24 cellular contexts compared by ENCODE assay signal in the genomic region with DNA sequence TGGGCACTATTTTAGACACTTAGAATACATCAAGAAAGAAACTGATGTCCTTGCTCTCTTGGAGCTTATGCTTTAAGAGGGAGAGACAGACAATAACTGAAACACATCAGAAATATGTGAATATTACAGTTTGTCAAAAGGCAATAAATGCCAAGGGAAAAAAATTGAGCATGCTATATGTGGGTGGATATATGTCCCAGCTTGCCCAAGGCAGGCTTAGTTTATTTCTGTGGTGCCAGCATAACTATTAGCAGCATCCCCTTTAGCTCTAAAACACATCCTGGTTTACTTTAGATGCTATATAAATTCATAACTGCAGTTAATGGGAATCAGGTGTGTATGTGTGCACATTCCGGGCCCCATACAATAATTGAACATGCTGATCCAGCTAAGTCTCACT.
DNase-seq lines count a peak whose midpoint lies in the region; ATAC-seq, FAIRE-seq and TF ChIP-seq lines count a peak whose summit lies in the region.
"Had no signal": no experiment of that assay in that cellular context is flagged by ENCODE, and none has a peak within 500 bp of the region (broad histone marks: within the 10 kb centered on the region; RNA-seq: fewer than 3 reads in every experiment).

No MANE protein-coding gene starts in this region.

- H3K9ac ChIP-seq in mammary epithelial cell (ENCODE audit: insufficient read depth, low read length) (no peak overlapping the region), keratinocyte (ENCODE audit: control insufficient read depth, extremely low read depth, insufficient read depth, low read length) (no peak overlapping the region)
- H3K9ac ChIP-seq: BLaER1 treated with 17β-estradiol and CSF1 and Interleukin-3, amounts not matched to agents 10 nM and 100 nM had no signal

- H3K36me3 Mint-ChIP-seq in activated naive CD8-positive, alpha-beta T cell treated with anti-CD3 and anti-CD28 coated beads, Interleukin-2, amount 50 U/mL, for 24 hours (ENCODE audit: low read depth) = no peaks in the 10 kb centered on the region
- H3K36me3 Mint-ChIP-seq in Caco-2 (ENCODE audit: insufficient read depth, unreplicated experiment) = no peaks in the 10 kb centered on the region
- H3K36me3 Mint-ChIP-seq: CD8-positive, alpha-beta T cell had no signal

- TF ChIP-seq CTCF in mammary epithelial cell (conservative IDR thresholded peaks at IDR 0.05 in 1 of 2, IDR thresholded peaks at IDR 0.05 in 1 of 2; ENCODE audit: extremely low read depth in 1 of 2, insufficient read depth in 1 of 2, low read depth in 1 of 2, low read length in 2 of 2) (no peak), breast epithelium (IDR thresholded peaks at IDR 0.05) (no peak), keratinocyte (optimal IDR thresholded peaks at IDR 0.05 in 1 of 3, IDR thresholded peaks at IDR 0.05 in 1 of 3, conservative IDR thresholded peaks at IDR 0.05 in 1 of 3; ENCODE audit: extremely low read depth in 1 of 3, insufficient read depth in 2 of 3, low read length in 3 of 3) (no peak), Caco-2 (IDR thresholded peaks at IDR 0.05; ENCODE audit: insufficient read depth in 1 of 2, low read depth in 1 of 2, low read length in 1 of 2, severe bottlenecking in 1 of 2, unreplicated experiment in 1 of 2) (no peak)

- dilution Hi-C loops in mammary epithelial cell (cut with HindIII; ENCODE audit: low sequenced_read_pairs) = no loop called here
- dilution Hi-C loops in keratinocyte (cut with MboI; ENCODE audit: extremely low pct_ligation_motif_present, low sequenced_read_pairs) = no loop called here

- H3K4me1 ChIP-seq in mammary epithelial cell (ENCODE audit: insufficient read depth, low read length) (peaks cover 21% of the 10 kb centered on the region), breast epithelium (no peaks in the 10 kb centered on the region), keratinocyte (ENCODE audit: control insufficient read depth, extremely low read depth, insufficient read depth, low read length) (peaks cover 10% of the 10 kb centered on the region), Caco-2 (no peaks in the 10 kb centered on the region)
- H3K4me1 ChIP-seq: A549 had no signal

- H2AFZ ChIP-seq in mammary epithelial cell (ENCODE audit: low read depth, low read length) (peak overlapping the region; percentile 58), keratinocyte (ENCODE audit: control insufficient read depth, low read length) (no peak overlapping the region)

- peaks cover 13% of the 10 kb centered on the region for H3K9me3 Mint-ChIP-seq in activated naive CD8-positive, alpha-beta T cell treated with anti-CD3 and anti-CD28 coated beads, Interleukin-2, amount 50 U/mL, for 24 hours
- H3K9me3 Mint-ChIP-seq in Caco-2 (ENCODE audit: unreplicated experiment) = no peaks in the 10 kb centered on the region

- POLR2A ChIA-PET in Caco-2 (lab: Charles Lee) = no interaction called here

- no peak for TF ChIP-seq POLR2A in breast epithelium (IDR thresholded peaks at IDR 0.05)

- no TSS peak for BruUV-seq in mammary epithelial cell (replicated peaks; lab: Mats Ljungman, UMichigan)
- BruUV-seq in Caco-2 (replicated peaks; lab: Mats Ljungman, UMichigan) = no TSS peak

- H3K27me3 ChIP-seq in mammary epithelial cell (ENCODE audit: insufficient read depth, low read length) (no peaks in the 10 kb centered on the region), breast epithelium (no peaks in the 10 kb centered on the region), keratinocyte (ENCODE audit: control insufficient read depth, extremely low read depth, insufficient read depth, low read length) (no peaks in the 10 kb centered on the region), Caco-2 (replicated peaks; ENCODE audit: control insufficient read depth, insufficient read depth, low read length) (no peaks in the 10 kb centered on the region)
- H3K27me3 ChIP-seq: BLaER1 treated with 17β-estradiol and CSF1 and Interleukin-3, amounts not matched to agents 10 nM and 100 nM had no signal

- H3K4me2 ChIP-seq in mammary epithelial cell (ENCODE audit: insufficient read depth, low read depth, low read length) (peak overlapping the region; percentile 51), keratinocyte (ENCODE audit: control insufficient read depth, extremely low read depth, insufficient read depth, low read depth, low read length) (peak overlapping the region; percentile 32)
- H3K4me2 ChIP-seq: A549; BLaER1 treated with 17β-estradiol and CSF1 and Interleukin-3, amounts not matched to agents 10 nM and 100 nM had no signal

- FAIRE-seq in keratinocyte (lab: Jason Lieb, UNC) = no peak
- FAIRE-seq: A549, GM12878, GM12892, GM18507 had no signal

- H3K27ac ChIP-seq in mammary epithelial cell (ENCODE audit: insufficient read depth, low read depth, low read length) (no peak overlapping the region), breast epithelium (no peak overlapping the region), keratinocyte (ENCODE audit: control insufficient read depth, insufficient read depth, low read length) (no peak overlapping the region)
- H3K27ac ChIP-seq: 22Rv1; A549; BLaER1 treated with 17β-estradiol and CSF1 and Interleukin-3, amounts not matched to agents 10 nM and 100 nM; C4-2B had no signal

- intact Hi-C loops in mammary epithelial cell (cut with micrococcal nuclease) = no loop called here
- intact Hi-C loops in breast epithelium (cut with DNase I; ENCODE audit: low total_unique reads) = no loop called here
- intact Hi-C loops in Caco-2 (cut with micrococcal nuclease; ENCODE audit: unreplicated experiment) = no loop called here

- H3K9me1 ChIP-seq in keratinocyte (ENCODE audit: control insufficient read depth, extremely low read depth, insufficient read depth, low read length) = no peaks in the 10 kb centered on the region

- no peaks in the 10 kb centered on the region for H3K79me2 ChIP-seq in mammary epithelial cell (ENCODE audit: insufficient read depth, low read length)
- no peaks in the 10 kb centered on the region for H3K79me2 ChIP-seq in keratinocyte (ENCODE audit: control insufficient read depth, insufficient read depth, low read length)

- 17% methylated on average over 1 of the region's 1 CpG for WGBS in mammary epithelial cell (ENCODE audit: low coverage, missing lambda C conversion rate)

- no peaks in the 10 kb centered on the region for H3K27me3 Mint-ChIP-seq in activated naive CD8-positive, alpha-beta T cell treated with anti-CD3 and anti-CD28 coated beads, Interleukin-2, amount 50 U/mL, for 24 hours
- no peaks in the 10 kb centered on the region for H3K27me3 Mint-ChIP-seq in Caco-2 (ENCODE audit: insufficient read depth, unreplicated experiment)
- H3K27me3 Mint-ChIP-seq: B cell; CD4-positive, alpha-beta T cell had no signal

- H3K4me3 Mint-ChIP-seq in activated naive CD8-positive, alpha-beta T cell treated with anti-CD3 and anti-CD28 coated beads, Interleukin-2, amount 50 U/mL, for 24 hours = no peak overlapping the region
- no peak overlapping the region for H3K4me3 Mint-ChIP-seq in Caco-2 (ENCODE audit: unreplicated experiment)
- H3K4me3 Mint-ChIP-seq: B cell; CD4-positive, alpha-beta T cell; CD8-positive, alpha-beta T cell had no signal

- no peak overlapping the region for H3K4me3 ChIP-seq in mammary epithelial cell (replicated peaks in 1 of 3; ENCODE audit: insufficient read depth in 1 of 3, low read depth in 2 of 3, low read length in 3 of 3)
- no peak overlapping the region for H3K4me3 ChIP-seq in breast epithelium
- H3K4me3 ChIP-seq in keratinocyte (ENCODE audit: control insufficient read depth in 2 of 3, extremely low read depth in 1 of 3, insufficient read depth in 2 of 3, low read depth in 1 of 3, low read length in 3 of 3) = no peak overlapping the region
- no peak overlapping the region for H3K4me3 ChIP-seq in Caco-2 (ENCODE audit: low read depth, low read length)
- H3K4me3 ChIP-seq: A549; BLaER1 treated with 17β-estradiol and CSF1 and Interleukin-3, amounts not matched to agents 10 nM and 100 nM; GM12878 had no signal

- no peaks in the 10 kb centered on the region for H3K4me1 Mint-ChIP-seq in activated naive CD8-positive, alpha-beta T cell treated with anti-CD3 and anti-CD28 coated beads, Interleukin-2, amount 50 U/mL, for 24 hours
- no peaks in the 10 kb centered on the region for H3K4me1 Mint-ChIP-seq in Caco-2 (ENCODE audit: low read depth, unreplicated experiment)
- H3K4me1 Mint-ChIP-seq: B cell had no signal

- CTCF ChIA-PET in mammary epithelial cell (lab: Charles Lee; ENCODE audit: low non-redundant PET) = no interaction called here
- CTCF ChIA-PET in Caco-2 (lab: Charles Lee) = no interaction called here

- no peaks in the 10 kb centered on the region for H3K9me3 ChIP-seq in mammary epithelial cell (replicated peaks; ENCODE audit: insufficient read depth, low read length)
- H3K9me3 ChIP-seq in breast epithelium = no peaks in the 10 kb centered on the region
- no peaks in the 10 kb centered on the region for H3K9me3 ChIP-seq in keratinocyte (ENCODE audit: control insufficient read depth, low read depth, low read length)
- no peaks in the 10 kb centered on the region for H3K9me3 ChIP-seq in Caco-2
- H3K9me3 ChIP-seq: A549 had no signal

- H4K20me1 ChIP-seq in mammary epithelial cell (ENCODE audit: insufficient read depth, low read length) (no peaks in the 10 kb centered on the region), keratinocyte (ENCODE audit: control insufficient read depth, extremely low read depth, insufficient read depth, low read length) (no peaks in the 10 kb centered on the region)
- H4K20me1 ChIP-seq: BLaER1 treated with 17β-estradiol and CSF1 and Interleukin-3, amounts not matched to agents 10 nM and 100 nM had no signal

- DNase-seq in mammary epithelial cell = peak; percentile 51
- no peak for DNase-seq in breast epithelium (ENCODE audit: low spot score in 2 of 2)
- DNase-seq in keratinocyte (ENCODE audit: low read depth, low spot score) = no peak
- no peak for DNase-seq in activated naive CD8-positive, alpha-beta T cell treated with anti-CD3 and anti-CD28 coated beads, Interleukin-2, amount 50 U/mL, for 24 hours
- DNase-seq in Caco-2 = no peak
- DNase-seq: AML-193; CD4-positive, alpha-beta T cell; CD8-positive, alpha-beta T cell; DMS 273 treated with DMSO at 0.1 percent for 48 hours; DMS153; DMS53; DMS79; DND-41; EL; GDM1 had no signal

- peak; percentile 29 for ATAC-seq in esophagus mucosa
- no peak for ATAC-seq in activated naive CD8-positive, alpha-beta T cell treated with anti-CD3 and anti-CD28 coated beads, Interleukin-2, amount 50 U/mL, for 24 hours
- ATAC-seq: A549; CD8-positive, alpha-beta T cell; GM12878 had no signal

- in situ Hi-C loops in mammary epithelial cell (cut with MboI; ENCODE audit: low sequenced_read_pairs in 2 of 2) = no loop called here

- no peak overlapping the region for H3K27ac Mint-ChIP-seq in activated naive CD8-positive, alpha-beta T cell treated with anti-CD3 and anti-CD28 coated beads, Interleukin-2, amount 50 U/mL, for 24 hours
- H3K27ac Mint-ChIP-seq in Caco-2 (ENCODE audit: unreplicated experiment) = no peak overlapping the region
- H3K27ac Mint-ChIP-seq: B cell; CD4-positive, alpha-beta T cell; CD8-positive, alpha-beta T cell had no signal

- H3K36me3 ChIP-seq in mammary epithelial cell (ENCODE audit: insufficient read depth, low read length) (no peaks in the 10 kb centered on the region), breast epithelium (no peaks in the 10 kb centered on the region), keratinocyte (ENCODE audit: control insufficient read depth in 2 of 2, extremely low read depth in 1 of 2, insufficient read depth in 2 of 2, low read length in 2 of 2) (no peaks in the 10 kb centered on the region), Caco-2 (ENCODE audit: control insufficient read depth, insufficient read depth, low read length) (no peaks in the 10 kb centered on the region)
- H3K36me3 ChIP-seq: BLaER1 treated with 17β-estradiol and CSF1 and Interleukin-3, amounts not matched to agents 10 nM and 100 nM had no signal
